Comparison of ENCODE assay signal across 10 cellular contexts in genomic region chr14:85535916-85536834, GRCh38. TPM values are rescaled to one million over a fixed set of nuclear protein-coding genes. Genes with fewer than 3 reads are reported as not detected.
A peak's percentile ranks its signal among the peaks of the same experiment; 100 is the strongest.
DNase-seq lines count a peak whose midpoint lies in the region; ATAC-seq and TF ChIP-seq lines count a peak whose summit lies in the region.
"Had no signal": no experiment of that assay in that cellular context is flagged by ENCODE, and none has a peak within 500 bp of the region (broad histone marks: within the 10 kb centered on the region; RNA-seq: fewer than 3 reads in every experiment).

No MANE protein-coding gene starts in this region.

- POLR2A ChIA-PET in activated CD4-positive, alpha-beta memory T cell treated with anti-CD3 and anti-CD28 coated beads, Interleukin-2, amount 10 ng/mL, durations not matched to agents 7 days and 5 days (lab: Charles Lee) = no interaction called here

- H3K4me1 Mint-ChIP-seq in activated CD4-positive, alpha-beta memory T cell treated with anti-CD3 and anti-CD28 coated beads, Interleukin-2, amount 10 ng/mL, durations not matched to agents 7 days and 5 days = peaks cover 5% of the 10 kb centered on the region

- ATAC-seq in heart left ventricle = peak in 2 of 4 donors; percentile 41 to 46
- ATAC-seq in stimulated activated naive CD8-positive, alpha-beta T cell treated with anti-CD3 and anti-CD28 coated beads, Interleukin-15, Interleukin-2, amounts not matched to agents 100 U/mL and 50 U/mL, for 24 hours = no peak

- H3K36me3 ChIP-seq in SK-N-MC (ENCODE audit: insufficient read depth, low read length) (peaks cover 40% of the 10 kb centered on the region), heart left ventricle (no peaks in the 10 kb centered on the region)

- H3K9me3 Mint-ChIP-seq in activated CD4-positive, alpha-beta memory T cell treated with anti-CD3 and anti-CD28 coated beads, Interleukin-2, amount 10 ng/mL, durations not matched to agents 7 days and 5 days = peaks cover 2% of the 10 kb centered on the region

- peak overlapping the region; percentile 90 for H3K9ac ChIP-seq in SK-N-MC (ENCODE audit: insufficient read length)

- no peak overlapping the region for H3K4me3 Mint-ChIP-seq in activated CD4-positive, alpha-beta memory T cell treated with anti-CD3 and anti-CD28 coated beads, Interleukin-2, amount 10 ng/mL, durations not matched to agents 7 days and 5 days

- CTCF ChIA-PET in activated CD4-positive, alpha-beta memory T cell treated with anti-CD3 and anti-CD28 coated beads, Interleukin-2, amount 10 ng/mL, durations not matched to agents 7 days and 5 days (lab: Charles Lee) = no interaction called here

- H3K9me3 ChIP-seq in SK-N-MC (ENCODE audit: low read depth, low read length) = no peaks in the 10 kb centered on the region; the same call in 1 of the 2 replicates
- no peaks in the 10 kb centered on the region for H3K9me3 ChIP-seq in heart left ventricle

- H3K36me3 Mint-ChIP-seq in activated CD4-positive, alpha-beta memory T cell treated with anti-CD3 and anti-CD28 coated beads, Interleukin-2, amount 10 ng/mL, durations not matched to agents 7 days and 5 days (ENCODE audit: low read depth) = peaks cover 10% of the 10 kb centered on the region

- no peak for TF ChIP-seq POLR2A in heart left ventricle (IDR thresholded peaks at IDR 0.05)

- intact Hi-C loops in heart left ventricle (cut with DNase I) = loop anchor here in 7 of 10 donors (10.0 kb wide), 1 partner anchor 1531 kb away; no protein-coding TSS in a partner anchor

- H3K4me1 ChIP-seq in heart left ventricle = peaks cover 0 to 27% (median 13%) of the 10 kb centered on the region in 12 donors

- H3K27me3 Mint-ChIP-seq in activated CD4-positive, alpha-beta memory T cell treated with anti-CD3 and anti-CD28 coated beads, Interleukin-2, amount 10 ng/mL, durations not matched to agents 7 days and 5 days = peaks cover 40% of the 10 kb centered on the region

- H3K27me3 ChIP-seq in heart left ventricle = peaks cover 0 to 40% (median 28%) of the 10 kb centered on the region in 9 donors

- WGBS in heart left ventricle, 4 donors = 33 to 47% (median 43%) methylated on average over 8 of the region's 8 CpGs

- H3K4me3 ChIP-seq in SK-N-MC (peak overlapping the region; percentile 95), heart left ventricle (peak overlapping the region in 7 of 12 donors; percentile 10 to 80 (median 63))
- H3K4me3 ChIP-seq: lung had no signal

- DNase-seq in HT1080 (ENCODE audit: low read depth) = peak; percentile 61
- no peak for DNase-seq in SK-N-MC (ENCODE audit: low read depth, low spot score)
- DNase-seq in heart left ventricle = no peak
- peak; percentile 64 for DNase-seq in stromal cell of bone marrow (ENCODE audit: low read depth)
- DNase-seq in activated CD4-positive, alpha-beta memory T cell treated with anti-CD3 and anti-CD28 coated beads, Interleukin-2, amount 10 ng/mL, durations not matched to agents 7 days and 5 days = no peak
- DNase-seq in stimulated activated naive CD8-positive, alpha-beta T cell treated with anti-CD3 and anti-CD28 coated beads, Interleukin-15, Interleukin-2, amounts not matched to agents 100 U/mL and 50 U/mL, for 24 hours = no peak
- DNase-seq in activated CD4-positive, alpha-beta T cell treated with anti-CD3 and anti-CD28 coated beads for 48 hours = no peak
- DNase-seq in NCI-H187 treated with DMSO at 0.1 percent for 48 hours (lab: John Stamatoyannopoulos, UW) = no peak
- DNase-seq: MM.1S had no signal

- no peak overlapping the region for H3K27ac Mint-ChIP-seq in activated CD4-positive, alpha-beta memory T cell treated with anti-CD3 and anti-CD28 coated beads, Interleukin-2, amount 10 ng/mL, durations not matched to agents 7 days and 5 days

- TF ChIP-seq CTCF in heart left ventricle (IDR thresholded peaks at IDR 0.05) = peak; percentile 12 to 65 (median 42)

- H3K27ac ChIP-seq in SK-N-MC = peak overlapping the region; percentile 86
- peak overlapping the region in 5 of 12 donors; percentile 11 to 43 (median 14) for H3K27ac ChIP-seq in heart left ventricle

RNA-seq across cellular contexts. Expression of gene FLRT2, which starts 6.2 kb away (rescaled TPM):
- 6.7 and 7.2 TPM in 2 replicates for total RNA-seq in HT1080 (2014; rRNA removed; shearing (Covaris generic))
- polyA plus RNA-seq in HT1080 (2015; cell fraction: cytosol; rRNA removed) = 0.78 and 0.84 TPM in 2 replicates
- 8.0 and 9.4 TPM in 2 replicates for polyA plus RNA-seq in HT1080 (2015; cell fraction: nucleus; rRNA removed)
- 10 to 100 TPM in 1 of 9 donors, 1 to 10 TPM in 7, under 1 TPM in 1; 0.93 to 41.9 (median 3.3) TPM for total RNA-seq in heart left ventricle
- polyA plus RNA-seq in heart left ventricle = 1 to 10 TPM in 1 of 2 donors, under 1 TPM in 1; 0.61 to 1.6 TPM
- not detected for total RNA-seq in activated CD4-positive, alpha-beta memory T cell treated with anti-CD3 and anti-CD28 coated beads, Interleukin-2, amount 10 ng/mL, durations not matched to agents 7 days and 5 days

Comparison
In these comparisons a context has a peak if more than half of its experiments do, and no peak if none do; other contexts are left out.
1. DNase-seq: peak in HT1080 (single experiment) and stromal cell of bone marrow (single experiment); none in SK-N-MC (single experiment), heart left ventricle (0 of 5), activated CD4-positive, alpha-beta memory T cell treated with anti-CD3 and anti-CD28 coated beads, Interleukin-2, amount 10 ng/mL, durations not matched to agents 7 days and 5 days (single experiment), stimulated activated naive CD8-positive, alpha-beta T cell treated with anti-CD3 and anti-CD28 coated beads, Interleukin-15, Interleukin-2, amounts not matched to agents 100 U/mL and 50 U/mL, for 24 hours (single experiment), activated CD4-positive, alpha-beta T cell treated with anti-CD3 and anti-CD28 coated beads for 48 hours (single experiment) and NCI-H187 treated with DMSO at 0.1 percent for 48 hours (single experiment).